In genomic region chr3:175672119-175672689, GRCh38 we compare ENCODE assay signal across 10 cellular contexts.
DNase-seq lines count a peak whose midpoint lies in the region; TF ChIP-seq lines count a peak whose summit lies in the region.
"Had no signal": no experiment of that assay in that cellular context is flagged by ENCODE, and none has a peak within 500 bp of the region (broad histone marks: within the 10 kb centered on the region; RNA-seq: fewer than 3 reads in every experiment).

No MANE protein-coding gene starts in this region.

- no peak overlapping the region for H2BK15ac ChIP-seq in neuronal stem cell (ENCODE audit: low read length)

- H3K18ac ChIP-seq in neuronal stem cell (ENCODE audit: low read length) = no peak overlapping the region

- no peak overlapping the region for H3K23ac ChIP-seq in neuronal stem cell (ENCODE audit: low read depth, low read length, poor library complexity)

- H3K27ac ChIP-seq in fibroblast of lung (ENCODE audit: insufficient read depth, low read length) = peak overlapping the region; percentile 52
- no peak overlapping the region for H3K27ac ChIP-seq in neuronal stem cell (replicated peaks; ENCODE audit: low read length)
- H3K27ac ChIP-seq in A673 (ENCODE audit: low read depth, low read length, poor library complexity, severe bottlenecking) = no peak overlapping the region

- CTCF ChIA-PET in A673 (lab: Charles Lee) = no interaction called here

- H4K8ac ChIP-seq in neuronal stem cell (ENCODE audit: low read depth, low read length) = no peak overlapping the region

- H3K9ac ChIP-seq in fibroblast of lung (ENCODE audit: insufficient read depth, low read length) (no peak overlapping the region), neuronal stem cell (ENCODE audit: low read depth, low read length, poor library complexity) (no peak overlapping the region)

- TF ChIP-seq CTCF in LNCaP clone FGC (IDR thresholded peaks at IDR 0.05; ENCODE audit: control insufficient read depth, extremely low read depth, insufficient read depth) (no peak), fibroblast of lung (conservative IDR thresholded peaks at IDR 0.05 in 1 of 2, IDR thresholded peaks at IDR 0.05 in 1 of 2; ENCODE audit: low read depth in 1 of 2, low read length in 2 of 2) (no peak), A673 (conservative IDR thresholded peaks at IDR 0.05; ENCODE audit: low read depth, low read length) (no peak)

- H3K79me2 ChIP-seq in fibroblast of lung (ENCODE audit: control insufficient read depth, insufficient read depth, low read length) = no peaks in the 10 kb centered on the region

- peak overlapping the region; percentile 64 for H3K4me2 ChIP-seq in fibroblast of lung (ENCODE audit: extremely low read depth, insufficient read depth, low read length)
- H3K4me2 ChIP-seq in neuronal stem cell (ENCODE audit: insufficient read depth, low read length, poor library complexity, severe bottlenecking) = no peak overlapping the region

- no peak overlapping the region for H4K91ac ChIP-seq in neuronal stem cell (ENCODE audit: low read depth, low read length, poor library complexity)

- POLR2A ChIA-PET in A673 (lab: Charles Lee; ENCODE audit: low non-redundant PET) = interaction anchor here (0.6 kb wide), 1 partner anchor 665 kb away, joined by 20 read pairs; no protein-coding TSS in a partner anchor

- no peak overlapping the region for H2BK120ac ChIP-seq in neuronal stem cell (ENCODE audit: low read depth, low read length)

- H2BK12ac ChIP-seq in neuronal stem cell (ENCODE audit: low read length) = no peak overlapping the region

- peaks cover 2% of the 10 kb centered on the region for H3K4me1 ChIP-seq in fibroblast of lung (ENCODE audit: control insufficient read depth, extremely low read depth, insufficient read depth, low read length)
- H3K4me1 ChIP-seq in neuronal stem cell (ENCODE audit: control insufficient read depth in 2 of 2, insufficient read depth in 1 of 2, low read depth in 1 of 2, low read length in 2 of 2) = no peaks in the 10 kb centered on the region
- no peaks in the 10 kb centered on the region for H3K4me1 ChIP-seq in A673 (ENCODE audit: insufficient read depth, low read length, poor library complexity, severe bottlenecking)

- no peak overlapping the region for H2BK5ac ChIP-seq in neuronal stem cell (ENCODE audit: low read length)

- BruUV-seq in A673 (replicated peaks; lab: Mats Ljungman, UMichigan) = no TSS peak

- intact Hi-C loops in A673 (cut with micrococcal nuclease; ENCODE audit: unreplicated experiment) = no loop called here

- H3K4ac ChIP-seq in neuronal stem cell (ENCODE audit: low read length) = no peak overlapping the region

- H3K27me3 ChIP-seq in fibroblast of lung (ENCODE audit: control insufficient read depth, insufficient read depth, low read length) (no peaks in the 10 kb centered on the region), neuronal stem cell (ENCODE audit: control insufficient read depth in 3 of 3, insufficient read depth in 3 of 3, low read depth in 1 of 3, low read length in 3 of 3) (no peaks in the 10 kb centered on the region), A673 (replicated peaks; ENCODE audit: insufficient read depth, low read depth, low read length, poor library complexity) (no peaks in the 10 kb centered on the region)

- DNase-seq in AG08395 (ENCODE audit: low spot score) = peak; percentile 14
- peak; percentile 43 for DNase-seq in LNCaP clone FGC (ENCODE audit: low read depth)
- DNase-seq in fibroblast of lung (ENCODE audit: low read depth in 2 of 2) = peak; percentile 20 to 83
- DNase-seq in neuronal stem cell (ENCODE audit: low spot score) = no peak
- no peak for DNase-seq in A673 (ENCODE audit: low spot score)
- DNase-seq in SW480 (ENCODE audit: low spot score) = no peak
- DNase-seq in NCI-H2107 treated with DMSO at 0.1 percent for 48 hours (lab: John Stamatoyannopoulos, UW; ENCODE audit: unreplicated experiment) = no peak
- no peak for DNase-seq in foreskin melanocyte
- DNase-seq: DMS153; stimulated activated CD4-positive, alpha-beta T cell treated with anti-CD3 and anti-CD28 coated beads, Interleukin-4, amount 100 ng/mL, for 4 hours had no signal

- no peaks in the 10 kb centered on the region for H4K20me1 ChIP-seq in fibroblast of lung (ENCODE audit: control insufficient read depth, extremely low read depth, insufficient read depth, low read length)

- no peak overlapping the region for H2AK5ac ChIP-seq in neuronal stem cell (ENCODE audit: low read depth, low read length)

- no peaks in the 10 kb centered on the region for H3K36me3 ChIP-seq in fibroblast of lung (ENCODE audit: control insufficient read depth, insufficient read depth, low read length)
- no peaks in the 10 kb centered on the region for H3K36me3 ChIP-seq in neuronal stem cell (replicated peaks in 1 of 2; ENCODE audit: control insufficient read depth in 2 of 2, insufficient read depth in 2 of 2, low read length in 2 of 2)
- H3K36me3 ChIP-seq in A673 (ENCODE audit: insufficient read depth, low read length, poor library complexity, severe bottlenecking) = no peaks in the 10 kb centered on the region

- no peaks in the 10 kb centered on the region for H3K79me1 ChIP-seq in neuronal stem cell (ENCODE audit: low read depth, low read length)

- H2AFZ ChIP-seq in fibroblast of lung (ENCODE audit: low read length) (peak overlapping the region; percentile 71), neuronal stem cell (ENCODE audit: low read length) (peak overlapping the region; percentile 35)

- H3K4me3 ChIP-seq in LNCaP clone FGC (ENCODE audit: low read depth, low read length) (peak overlapping the region; percentile 38), fibroblast of lung (replicated peaks in 1 of 4; ENCODE audit: control extremely low read depth in 1 of 4, insufficient read depth in 1 of 4, low read depth in 3 of 4, low read length in 4 of 4) (peak overlapping the region; percentile 25 to 62 (median 53)), neuronal stem cell (ENCODE audit: low read length in 2 of 2) (no peak overlapping the region), A673 (ENCODE audit: low read depth, low read length, poor library complexity, severe bottlenecking) (no peak overlapping the region)

- no peak overlapping the region for H3K14ac ChIP-seq in neuronal stem cell (ENCODE audit: low read length)

- H3K9me3 ChIP-seq in fibroblast of lung (ENCODE audit: control insufficient read depth, insufficient read depth, low read depth, low read length) (no peaks in the 10 kb centered on the region), neuronal stem cell (replicated peaks in 1 of 2; ENCODE audit: control insufficient read depth in 2 of 2, insufficient read depth in 1 of 2, low read depth in 1 of 2, low read length in 2 of 2) (no peaks in the 10 kb centered on the region), A673 (ENCODE audit: low read depth, low read length, poor library complexity, severe bottlenecking) (no peaks in the 10 kb centered on the region)

- WGBS in neuronal stem cell (ENCODE audit: extremely low coverage in 2 of 2, insufficient read length in 2 of 2, insufficient replicate concordance in 1 of 2), 2 donors = no CpG with 5 or more reads among the region's 6 CpGs

Comparison
In these comparisons a context has a peak if more than half of its experiments do, and no peak if none do; other contexts are left out.
1. DNase-seq: peak in AG08395 (single experiment), LNCaP clone FGC (single experiment) and fibroblast of lung (2 of 2); none in neuronal stem cell (single experiment), A673 (single experiment), SW480 (single experiment), NCI-H2107 treated with DMSO at 0.1 percent for 48 hours (single experiment) and foreskin melanocyte (single experiment).
2. H3K4me3 ChIP-seq: peak in LNCaP clone FGC (single experiment) and fibroblast of lung (4 of 4); none in neuronal stem cell (0 of 2) and A673 (single experiment).